9 cellular contexts compared by ENCODE assay signal in the genomic region with DNA sequence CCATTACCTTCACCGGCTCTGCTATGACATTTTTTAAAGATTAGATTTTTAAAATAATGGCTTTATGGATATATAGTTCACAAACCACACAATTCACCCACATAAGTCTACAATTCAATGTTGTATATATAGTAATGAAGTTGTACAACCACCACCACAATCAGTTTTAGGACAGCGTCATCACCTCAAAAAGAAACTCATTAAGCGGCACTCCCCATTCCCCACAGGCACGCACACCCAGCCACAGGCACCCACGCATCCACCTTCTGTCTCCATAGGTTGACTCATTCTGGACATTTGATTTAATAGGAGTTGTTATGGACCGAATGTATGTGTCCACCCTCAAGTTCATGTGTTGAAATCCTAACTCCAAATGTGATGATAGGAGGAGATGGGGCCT. TPM values are rescaled to one million over a fixed set of nuclear protein-coding genes. Genes with fewer than 3 reads are reported as not detected.
DNase-seq lines count a peak whose midpoint lies in the region; ATAC-seq, FAIRE-seq and TF ChIP-seq lines count a peak whose summit lies in the region.
"Not testable (repeated sequence)": the region's sequence is repeated elsewhere in the genome, so short reads cannot be mapped to it uniquely, and the experiment has no call there.
"Had no signal": no experiment of that assay in that cellular context is flagged by ENCODE, and none has a peak within 500 bp of the region (broad histone marks: within the 10 kb centered on the region; RNA-seq: fewer than 3 reads in every experiment).

No MANE protein-coding gene starts in this region.

- not testable (repeated sequence) for H3K27me3 Mint-ChIP-seq in CD4-positive, alpha-beta T cell; activated B cell treated with CpG ODN at 0.5 μM for 24 hours; activated CD8-positive, alpha-beta memory T cell treated with anti-CD3 and anti-CD28 coated beads, Interleukin-2, amount 10 ng/mL, durations not matched to agents 7 days and 5 days; activated naive CD4-positive, alpha-beta T cell treated with anti-CD3 and anti-CD28 coated beads for 36 hours (ENCODE audit: low read depth); naive thymus-derived CD4-positive, alpha-beta T cell

- peaks cover 77% of the 10 kb centered on the region for H3K36me3 Mint-ChIP-seq in CD4-positive, alpha-beta T cell (ENCODE audit: low read depth)
- H3K36me3 Mint-ChIP-seq in activated B cell treated with CpG ODN at 0.5 μM for 24 hours (ENCODE audit: low read depth), result peaks cover 69% of the 10 kb centered on the region
- peaks cover 66% of the 10 kb centered on the region for H3K36me3 Mint-ChIP-seq in activated CD8-positive, alpha-beta memory T cell treated with anti-CD3 and anti-CD28 coated beads, Interleukin-2, amount 10 ng/mL, durations not matched to agents 7 days and 5 days
- H3K36me3 Mint-ChIP-seq in activated naive CD4-positive, alpha-beta T cell treated with anti-CD3 and anti-CD28 coated beads for 36 hours (ENCODE audit: low read depth), result peaks cover 44% of the 10 kb centered on the region
- H3K36me3 Mint-ChIP-seq in naive thymus-derived CD4-positive, alpha-beta T cell, result peaks cover 21 to 58% (median 48%) of the 10 kb centered on the region in 5 donors
- peaks cover 90% of the 10 kb centered on the region for H3K36me3 Mint-ChIP-seq in stimulated activated effector memory CD8-positive, alpha-beta T cell treated with anti-CD3 and anti-CD28 coated beads, Interleukin-12 subunit alpha, Interleukin-12 subunit beta, amount 100 ng/mL, for 72 hours

- RAD21 ChIA-PET in GM12878 (lab: Charles Lee; ENCODE audit: unreplicated experiment), result interaction anchor here (0.8 kb wide), 1 partner anchor 37 kb away, joined by 3 read pairs; no protein-coding TSS in a partner anchor

- H3K27me3 ChIP-seq in CD4-positive, alpha-beta T cell (ENCODE audit: control insufficient read depth, insufficient read depth, low read length); GM12878 (replicated peaks in 1 of 2; ENCODE audit: control insufficient read depth in 2 of 2, insufficient read depth in 2 of 2, low read length in 1 of 2); naive thymus-derived CD4-positive, alpha-beta T cell (ENCODE audit: control insufficient read depth in 2 of 2, insufficient read depth in 2 of 2, low read length in 2 of 2): not testable (repeated sequence)

- TF ChIP-seq CTCF in CD4-positive, alpha-beta T cell (IDR thresholded peaks at IDR 0.05); activated B cell treated with CpG ODN at 0.5 μM for 24 hours (IDR thresholded peaks at IDR 0.05); GM12878 (IDR thresholded peaks at IDR 0.05 in 2 of 3, conservative IDR thresholded peaks at IDR 0.05 in 1 of 3; ENCODE audit: control insufficient read depth in 2 of 3, extremely low read depth in 1 of 3, insufficient read depth in 1 of 3, low read depth in 3 of 3, low read length in 3 of 3): not testable (repeated sequence)

- in situ Hi-C loops in GM12878 (cut with MboI), result not testable (repeated sequence)

- not testable (repeated sequence) for H3K4me3 Mint-ChIP-seq in CD4-positive, alpha-beta T cell; activated B cell treated with CpG ODN at 0.5 μM for 24 hours; activated CD8-positive, alpha-beta memory T cell treated with anti-CD3 and anti-CD28 coated beads, Interleukin-2, amount 10 ng/mL, durations not matched to agents 7 days and 5 days; activated naive CD4-positive, alpha-beta T cell treated with anti-CD3 and anti-CD28 coated beads for 36 hours; naive thymus-derived CD4-positive, alpha-beta T cell; stimulated activated effector memory CD8-positive, alpha-beta T cell treated with anti-CD3 and anti-CD28 coated beads, Interleukin-12 subunit alpha, Interleukin-12 subunit beta, amount 100 ng/mL, for 72 hours

- H3K9me3 ChIP-seq in CD4-positive, alpha-beta T cell (ENCODE audit: control insufficient read depth, low read length); GM12878 (replicated peaks; ENCODE audit: control insufficient read depth, insufficient read depth, low read length); naive thymus-derived CD4-positive, alpha-beta T cell (ENCODE audit: control insufficient read depth in 2 of 3, low read length in 3 of 3): not testable (repeated sequence)

- H2AFZ ChIP-seq in GM12878 (ENCODE audit: control insufficient read depth, low read depth, low read length), result not testable (repeated sequence)

- CTCF ChIA-PET in CD4-positive, alpha-beta T cell (lab: Charles Lee), result interaction anchor here (1.4 kb wide), 1 partner anchor 19 kb away, joined by 3 read pairs; no protein-coding TSS in a partner anchor
- CTCF ChIA-PET in activated B cell treated with CpG ODN at 0.5 μM for 24 hours (lab: Charles Lee); activated naive CD4-positive, alpha-beta T cell treated with anti-CD3 and anti-CD28 coated beads for 36 hours (lab: Charles Lee); GM12878 (lab: Yijun Ruan, JAX); naive thymus-derived CD4-positive, alpha-beta T cell (lab: Charles Lee): not testable (repeated sequence)
- CTCF ChIA-PET in activated CD8-positive, alpha-beta memory T cell treated with anti-CD3 and anti-CD28 coated beads, Interleukin-2, amount 10 ng/mL, durations not matched to agents 7 days and 5 days (lab: Charles Lee), result interaction anchor here (5.7 kb wide), 1 partner anchor 19 kb away, joined by 23 read pairs; no protein-coding TSS in a partner anchor

- H3K4me2 ChIP-seq in GM12878 (ENCODE audit: control insufficient read depth, insufficient read depth), result not testable (repeated sequence)

- intact Hi-C loops in CD4-positive, alpha-beta T cell (cut with DNase I, micrococcal nuclease), result loop anchor here in 1 of 2 experiments (10.0 kb wide), 1 partner anchor 67 kb away; the partner anchor contains the start of genes LIG1 and ZSWIM9
- intact Hi-C loops in activated B cell treated with CpG ODN at 0.5 μM for 24 hours (cut with micrococcal nuclease), result loop anchor here (2.0 kb wide), 1 partner anchor 19 kb away; no protein-coding TSS in a partner anchor
- intact Hi-C loops in activated naive CD4-positive, alpha-beta T cell treated with anti-CD3 and anti-CD28 coated beads for 36 hours (cut with micrococcal nuclease); GM12878 (cut with micrococcal nuclease; ENCODE audit: unreplicated experiment); naive thymus-derived CD4-positive, alpha-beta T cell (cut with micrococcal nuclease): not testable (repeated sequence)

- H3K4me1 ChIP-seq in GM12878 (ENCODE audit: control insufficient read depth, insufficient read depth, low read length), result not testable (repeated sequence)
- peaks cover 16 to 23% of the 10 kb centered on the region in 2 donors for H3K4me1 ChIP-seq in naive thymus-derived CD4-positive, alpha-beta T cell (ENCODE audit: control insufficient read depth in 2 of 2, insufficient read depth in 2 of 2, low read length in 2 of 2)

- not testable (repeated sequence) for TF ChIP-seq RAD21 in GM12878 (IDR thresholded peaks at IDR 0.05; ENCODE audit: insufficient read depth, low read depth, low read length)

- not testable (repeated sequence) for H3K9ac ChIP-seq in GM12878 (ENCODE audit: control insufficient read depth, insufficient read depth, low read length)

- H3K4me1 Mint-ChIP-seq in CD4-positive, alpha-beta T cell (ENCODE audit: low read depth), result peaks cover 40% of the 10 kb centered on the region
- peaks cover 36% of the 10 kb centered on the region for H3K4me1 Mint-ChIP-seq in activated B cell treated with CpG ODN at 0.5 μM for 24 hours
- H3K4me1 Mint-ChIP-seq in activated CD8-positive, alpha-beta memory T cell treated with anti-CD3 and anti-CD28 coated beads, Interleukin-2, amount 10 ng/mL, durations not matched to agents 7 days and 5 days, result peaks cover 48% of the 10 kb centered on the region
- peaks cover 41% of the 10 kb centered on the region for H3K4me1 Mint-ChIP-seq in activated naive CD4-positive, alpha-beta T cell treated with anti-CD3 and anti-CD28 coated beads for 36 hours (ENCODE audit: low read depth)
- H3K4me1 Mint-ChIP-seq in naive thymus-derived CD4-positive, alpha-beta T cell, result peaks cover 32 to 59% (median 44%) of the 10 kb centered on the region in 7 donors
- peaks cover 51% of the 10 kb centered on the region for H3K4me1 Mint-ChIP-seq in stimulated activated effector memory CD8-positive, alpha-beta T cell treated with anti-CD3 and anti-CD28 coated beads, Interleukin-12 subunit alpha, Interleukin-12 subunit beta, amount 100 ng/mL, for 72 hours

- POLR2A ChIA-PET in CD4-positive, alpha-beta T cell (lab: Charles Lee); GM12878 (lab: Charles Lee); naive thymus-derived CD4-positive, alpha-beta T cell (lab: Charles Lee): not testable (repeated sequence)
- POLR2A ChIA-PET in activated B cell treated with CpG ODN at 0.5 μM for 24 hours (lab: Charles Lee), result interaction anchor here (1.2 kb wide), 1 partner anchor 8 kb away, joined by 5 read pairs; no protein-coding TSS in a partner anchor

- not testable (repeated sequence) for H4K20me1 ChIP-seq in GM12878 (ENCODE audit: control insufficient read depth, insufficient read depth)

- H3K36me3 ChIP-seq in GM12878 (ENCODE audit: control insufficient read depth in 2 of 2, insufficient read depth in 2 of 2, low read length in 1 of 2), result peaks cover 3 to 19% of the 10 kb centered on the region in 2 experiments; a peak in 3 of 4 replicates
- peaks cover 21 to 56% (median 22%) of the 10 kb centered on the region in 3 experiments for H3K36me3 ChIP-seq in naive thymus-derived CD4-positive, alpha-beta T cell (ENCODE audit: control insufficient read depth in 2 of 3, insufficient read depth in 3 of 3, low read length in 3 of 3)

- WGBS in GM12878 (ENCODE audit: insufficient coverage, insufficient replicate concordance, low lambda C conversion rate, missing lambda C conversion rate), result 78% methylated on average over 6 of the region's 6 CpGs

- not testable (repeated sequence) for BruUV-seq in GM12878 (replicated peaks; lab: Mats Ljungman, UMichigan)

- SMC1A ChIA-PET in GM12878 (lab: Charles Lee; ENCODE audit: uncharacterized antibody, unreplicated experiment), result not testable (repeated sequence)

- FAIRE-seq in GM12878 (lab: Jason Lieb, UNC), result not testable (repeated sequence)

- not testable (repeated sequence) for H3K9me3 Mint-ChIP-seq in CD4-positive, alpha-beta T cell; activated B cell treated with CpG ODN at 0.5 μM for 24 hours; activated CD8-positive, alpha-beta memory T cell treated with anti-CD3 and anti-CD28 coated beads, Interleukin-2, amount 10 ng/mL, durations not matched to agents 7 days and 5 days (ENCODE audit: low read depth); activated naive CD4-positive, alpha-beta T cell treated with anti-CD3 and anti-CD28 coated beads for 36 hours; naive thymus-derived CD4-positive, alpha-beta T cell; stimulated activated effector memory CD8-positive, alpha-beta T cell treated with anti-CD3 and anti-CD28 coated beads, Interleukin-12 subunit alpha, Interleukin-12 subunit beta, amount 100 ng/mL, for 72 hours

- not testable (repeated sequence) for H3K79me2 ChIP-seq in GM12878 (ENCODE audit: control insufficient read depth, insufficient read depth, low read length)

- peak overlapping the region; percentile 63 for H3K27ac Mint-ChIP-seq in CD4-positive, alpha-beta T cell
- H3K27ac Mint-ChIP-seq in activated B cell treated with CpG ODN at 0.5 μM for 24 hours, result peak overlapping the region; percentile 53
- H3K27ac Mint-ChIP-seq in activated CD8-positive, alpha-beta memory T cell treated with anti-CD3 and anti-CD28 coated beads, Interleukin-2, amount 10 ng/mL, durations not matched to agents 7 days and 5 days, result peak overlapping the region; percentile 59
- peak overlapping the region; percentile 19 for H3K27ac Mint-ChIP-seq in activated naive CD4-positive, alpha-beta T cell treated with anti-CD3 and anti-CD28 coated beads for 36 hours
- peak overlapping the region in 6 of 9 donors; percentile 32 to 82 (median 48) for H3K27ac Mint-ChIP-seq in naive thymus-derived CD4-positive, alpha-beta T cell
- H3K27ac Mint-ChIP-seq in stimulated activated effector memory CD8-positive, alpha-beta T cell treated with anti-CD3 and anti-CD28 coated beads, Interleukin-12 subunit alpha, Interleukin-12 subunit beta, amount 100 ng/mL, for 72 hours, result peak overlapping the region; percentile 61

- ATAC-seq in CD4-positive, alpha-beta T cell (ENCODE audit: poor library complexity); activated B cell treated with CpG ODN at 0.5 μM for 24 hours (ENCODE audit: low read depth); activated CD8-positive, alpha-beta memory T cell treated with anti-CD3 and anti-CD28 coated beads, Interleukin-2, amount 10 ng/mL, durations not matched to agents 7 days and 5 days; GM12878; naive thymus-derived CD4-positive, alpha-beta T cell: not testable (repeated sequence)
- ATAC-seq in stimulated activated effector memory CD8-positive, alpha-beta T cell treated with anti-CD3 and anti-CD28 coated beads, Interleukin-12 subunit alpha, Interleukin-12 subunit beta, amount 100 ng/mL, for 72 hours, result peak; percentile 64

- DNase-seq in CD4-positive, alpha-beta T cell; activated B cell treated with CpG ODN at 0.5 μM for 24 hours; activated CD8-positive, alpha-beta memory T cell treated with anti-CD3 and anti-CD28 coated beads, Interleukin-2, amount 10 ng/mL, durations not matched to agents 7 days and 5 days; activated naive CD4-positive, alpha-beta T cell treated with anti-CD3 and anti-CD28 coated beads for 36 hours; GM12878 (ENCODE audit: low read depth, low spot score); naive thymus-derived CD4-positive, alpha-beta T cell; stimulated activated effector memory CD8-positive, alpha-beta T cell treated with anti-CD3 and anti-CD28 coated beads, Interleukin-12 subunit alpha, Interleukin-12 subunit beta, amount 100 ng/mL, for 72 hours (ENCODE audit: low spot score in 2 of 2): not testable (repeated sequence)

- not testable (repeated sequence) for H3K4me3 ChIP-seq in GM12878; naive thymus-derived CD4-positive, alpha-beta T cell (ENCODE audit: low read length)

- TF ChIP-seq POLR2A in GM12878 (IDR thresholded peaks at IDR 0.05; ENCODE audit: low read depth, low read length), result not testable (repeated sequence)

- not testable (repeated sequence) for TF ChIP-seq EP300 in GM12878 (IDR thresholded peaks at IDR 0.05; ENCODE audit: borderline replicate concordance in 1 of 2, control insufficient read depth in 1 of 2, low read depth in 2 of 2, low read length in 2 of 2)

- H3K27ac ChIP-seq in CD4-positive, alpha-beta T cell (ENCODE audit: low read depth, low read length); GM12878 (ENCODE audit: control insufficient read depth, insufficient read depth); naive thymus-derived CD4-positive, alpha-beta T cell (ENCODE audit: low read depth, low read length): not testable (repeated sequence)

RNA-seq across cellular contexts. Expression of gene CARD8, which starts 13.9 kb away (rescaled TPM):
- 10 to 100 TPM; 71.1 to 73.1 TPM for total RNA-seq in CD4-positive, alpha-beta T cell
- total RNA-seq in activated B cell treated with CpG ODN at 0.5 μM for 24 hours (103 and 109 TPM in 2 replicates), GM12878 (2014; rRNA removed) (39.4 and 39.8 TPM in 2 replicates), GM12878 (2014; rRNA removed; fragmentation: Illumina TruSeq; extraction: Trizol) (52.5 and 63.7 TPM in 2 replicates), GM12878 (2021) (47.2 and 48.2 TPM in 2 replicates)
- 100 to 1,000 TPM; 182 to 219 TPM for total RNA-seq in activated CD8-positive, alpha-beta memory T cell treated with anti-CD3 and anti-CD28 coated beads, Interleukin-2, amount 10 ng/mL, durations not matched to agents 7 days and 5 days
- total RNA-seq in activated naive CD4-positive, alpha-beta T cell treated with anti-CD3 and anti-CD28 coated beads for 36 hours, result 100 to 1,000 TPM in 1 of 2 experiments, 10 to 100 TPM in 1; 99.8 to 104 TPM
- 322 and 361 TPM in 2 replicates for total RNA-seq in GM12878 (2013; cell fraction: nucleolus; rRNA removed)
- 25.5 TPM for polyA plus RNA-seq in GM12878 (2011; ENCODE audit: low read depth)
- polyA plus RNA-seq in GM12878 (2011; rRNA removed) (56.5 and 66.1 TPM in 2 replicates), GM12878 (2014; fragmentation: Illumina TruSeq; extraction: Trizol) (69.8 and 91.0 TPM in 2 replicates), GM12878 (2014; fragmentation: Nextera tagmentation; extraction: Ambion mirVana) (10 to 100 TPM; 41.7 to 44.0 TPM), GM12878 (2014; rRNA removed) (41.4 and 49.2 TPM in 2 replicates), GM12878 (2016; fragmentation: Nextera tagmentation; extraction: Ambion mirVana) (10 to 100 TPM; 42.3 to 43.2 TPM)
- 39.6 and 40.3 TPM in 2 replicates for polyA plus RNA-seq in GM12878 (2011; cell fraction: cytosol; rRNA removed)
- polyA plus RNA-seq in GM12878 (2011; cell fraction: nucleus; rRNA removed), result 166 and 173 TPM in 2 replicates
- 40.0 and 40.4 TPM in 2 replicates for polyA plus RNA-seq in GM12878 (2012)
- 35.4 and 42.2 TPM in 2 replicates for polyA minus RNA-seq in GM12878 (2011; rRNA and poly(A)+ RNA removed)
- 20.4 and 24.1 TPM in 2 replicates for polyA minus RNA-seq in GM12878 (2011; cell fraction: cytosol; rRNA and poly(A)+ RNA removed)
- 52.0 and 77.9 TPM in 2 replicates for polyA minus RNA-seq in GM12878 (2011; cell fraction: nucleus; rRNA and poly(A)+ RNA removed)
- 100 to 1,000 TPM; 104 to 301 (median 182) TPM for total RNA-seq in naive thymus-derived CD4-positive, alpha-beta T cell
- 100 to 1,000 TPM in 1 of 2 donors, 10 to 100 TPM in 1; 73.6 to 101 TPM for polyA plus RNA-seq in naive thymus-derived CD4-positive, alpha-beta T cell

RNA-seq across cellular contexts. Expression of gene ZNF114, which starts 28.1 kb away (rescaled TPM):
- not detected for total RNA-seq in CD4-positive, alpha-beta T cell
- total RNA-seq in activated B cell treated with CpG ODN at 0.5 μM for 24 hours (1.5 and 1.6 TPM in 2 replicates), GM12878 (2014; rRNA removed) (5.0 TPM in 2 replicates), GM12878 (2014; rRNA removed; fragmentation: Illumina TruSeq; extraction: Trizol) (6.1 TPM in 2 replicates), GM12878 (2021) (2.9 and 5.7 TPM in 2 replicates)
- under 1 TPM; 0.26 to 0.68 TPM for total RNA-seq in activated CD8-positive, alpha-beta memory T cell treated with anti-CD3 and anti-CD28 coated beads, Interleukin-2, amount 10 ng/mL, durations not matched to agents 7 days and 5 days
- total RNA-seq in activated naive CD4-positive, alpha-beta T cell treated with anti-CD3 and anti-CD28 coated beads for 36 hours, result not detected
- not detected in 2 replicates for total RNA-seq in GM12878 (2013; cell fraction: nucleolus; rRNA removed)
- polyA plus RNA-seq in GM12878 (2011; ENCODE audit: low read depth), result 0.72 TPM
- polyA plus RNA-seq in GM12878 (2011; rRNA removed) (0.09 TPM in 1 of 2 replicates, not detected in the other), GM12878 (2014; fragmentation: Illumina TruSeq; extraction: Trizol) (5.6 and 5.7 TPM in 2 replicates), GM12878 (2014; fragmentation: Nextera tagmentation; extraction: Ambion mirVana) (1 to 10 TPM; 1.0 to 2.0 TPM), GM12878 (2014; rRNA removed) (3.5 and 3.8 TPM in 2 replicates), GM12878 (2016; fragmentation: Nextera tagmentation; extraction: Ambion mirVana) (1 to 10 TPM; 4.9 to 5.7 TPM)
- 0.16 TPM in 1 of 2 replicates, not detected in the other for polyA plus RNA-seq in GM12878 (2011; cell fraction: cytosol; rRNA removed)
- polyA plus RNA-seq in GM12878 (2011; cell fraction: nucleus; rRNA removed), result not detected in 2 replicates
- polyA plus RNA-seq in GM12878 (2012), result 0.77 and 0.81 TPM in 2 replicates
- not detected in 2 replicates for polyA minus RNA-seq in GM12878 (2011; rRNA and poly(A)+ RNA removed)
- polyA minus RNA-seq in GM12878 (2011; cell fraction: cytosol; rRNA and poly(A)+ RNA removed), result not detected in 2 replicates
- not detected in 2 replicates for polyA minus RNA-seq in GM12878 (2011; cell fraction: nucleus; rRNA and poly(A)+ RNA removed)
- under 1 TPM in 2 of 5 experiments, not detected in 3; 0.29 to 0.51 TPM for total RNA-seq in naive thymus-derived CD4-positive, alpha-beta T cell
- polyA plus RNA-seq in naive thymus-derived CD4-positive, alpha-beta T cell, result not detected
- total RNA-seq: OCI-LY7, Peyer's patch had no signal
